8 cellular contexts compared by ENCODE assay signal in the genomic region with DNA sequence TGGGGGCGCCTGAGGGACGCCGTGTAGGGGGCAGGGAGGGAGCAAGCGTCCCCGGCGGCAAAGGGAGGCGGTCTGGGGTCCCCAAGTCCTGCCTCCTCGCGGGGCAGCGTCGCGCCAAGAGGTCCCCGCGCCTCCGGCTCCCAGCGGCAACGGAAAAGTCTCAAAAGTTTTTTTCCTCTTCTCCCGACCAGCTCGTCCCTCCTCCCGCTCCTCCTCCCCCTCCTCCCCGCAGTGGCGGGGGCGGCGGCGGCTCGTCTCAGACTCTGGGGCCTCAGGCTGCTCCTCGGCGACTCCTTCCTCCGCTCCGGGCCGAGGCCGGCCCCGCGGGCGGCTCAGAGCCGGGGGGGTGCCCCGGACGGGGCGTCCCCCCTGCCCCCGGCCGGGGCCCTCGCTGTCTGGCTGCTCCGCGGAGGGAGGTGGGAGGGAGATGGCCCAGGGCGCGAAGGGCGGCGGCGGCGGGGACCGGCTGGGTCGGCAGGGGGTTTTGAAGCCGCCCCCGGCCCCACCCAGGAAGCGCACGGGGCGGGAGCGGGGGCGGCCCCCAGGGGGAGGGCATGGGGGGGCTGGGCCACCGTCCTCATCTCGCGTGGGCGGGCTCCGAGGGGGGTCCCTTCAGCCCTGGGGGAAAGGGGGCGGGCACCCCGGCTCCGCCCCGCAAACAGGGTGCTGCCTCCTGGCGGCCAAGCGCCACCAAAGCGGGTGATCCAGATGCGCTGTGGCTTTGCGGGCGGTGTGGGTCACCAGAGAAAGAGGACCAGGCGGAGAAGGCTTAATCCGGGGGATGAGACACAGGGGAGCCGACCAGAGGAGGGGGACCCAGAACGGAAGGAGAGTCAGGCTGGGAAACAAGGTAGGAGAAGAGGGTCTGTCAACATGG. TPM values are rescaled to one million over a fixed set of nuclear protein-coding genes. Genes with fewer than 3 reads are reported as not detected.
DNase-seq lines count a peak whose midpoint lies in the region; ATAC-seq and TF ChIP-seq lines count a peak whose summit lies in the region.

Gene TGFB1 (minus strand): TSS at position 457 of the 877 bp plus-strand sequence. CDS start 878 bp downstream, outside the sequence.

- ATAC-seq in GM21576 (IDR thresholded peaks at IDR 0.05; ENCODE audit: unreplicated experiment): peak; percentile 43

- 2% methylated on average over 25 of the region's 78 CpGs for whole genome bisulfite sequencing in hepatocyte (ENCODE audit: low lambda C conversion rate, missing lambda C conversion rate)

- peak; percentile 47 for DNase-seq in DMS114 treated with DMSO at 0.1 percent for 48 hours (lab: John Stamatoyannopoulos, UW; ENCODE audit: unreplicated experiment)
- no peak for DNase-seq in LNCaP clone FGC (ENCODE audit: low read depth)
- peak; percentile 81 for DNase-seq in T1000 (lab: John Stamatoyannopoulos, UW)
- peak; percentile 40 for DNase-seq in astrocyte of the cerebellum (ENCODE audit: low read depth)
- DNase-seq in hepatocyte (ENCODE audit: low spot score): peak; percentile 92
- no peak for DNase-seq in retinal pigment epithelial cell (ENCODE audit: low read depth)
- DNase-seq in NCI-H187 treated with DMSO at 0.1 percent for 48 hours (lab: John Stamatoyannopoulos, UW): no peak

- H3K9me2 ChIP-seq in hepatocyte (replicated peaks; ENCODE audit: insufficient read depth): no peaks in the 10 kb centered on the region

- peaks cover 5% of the 10 kb centered on the region for H3K27me3 ChIP-seq in hepatocyte

- no peaks in the 10 kb centered on the region for H3K9me3 ChIP-seq in hepatocyte (ENCODE audit: low read depth)

- peak within 1 kb of the TSS; percentile 65 for H3K27ac ChIP-seq in hepatocyte

- peak within 1 kb of the TSS; percentile 2; the same call in 1 of the 2 replicates for H3K4me3 ChIP-seq in LNCaP clone FGC (ENCODE audit: low read depth, low read length)
- peak within 1 kb of the TSS; percentile 86 for H3K4me3 ChIP-seq in astrocyte of the cerebellum (ENCODE audit: low read depth, low read length)
- H3K4me3 ChIP-seq in hepatocyte: peak within 1 kb of the TSS; percentile 80
- H3K4me3 ChIP-seq in retinal pigment epithelial cell (ENCODE audit: low read length): peak within 1 kb of the TSS; percentile 73

- peaks cover 35% of the 10 kb centered on the region for H3K79me2 ChIP-seq in hepatocyte

- peaks cover 10% of the 10 kb centered on the region for H4K20me1 ChIP-seq in hepatocyte (ENCODE audit: insufficient read depth, poor library complexity, severe bottlenecking)

- no peaks in the 10 kb centered on the region for H3K36me3 ChIP-seq in hepatocyte (replicated peaks; ENCODE audit: insufficient read depth, low read depth)

- H2AFZ ChIP-seq in hepatocyte: peak within 1 kb of the TSS; percentile 73

- peak within 1 kb of the TSS; percentile 89 for H3K4me2 ChIP-seq in hepatocyte

- TF ChIP-seq CTCF in LNCaP clone FGC (IDR thresholded peaks at IDR 0.05; ENCODE audit: control insufficient read depth, extremely low read depth, insufficient read depth) (peak; percentile 52), astrocyte of the cerebellum (IDR thresholded peaks at IDR 0.05; ENCODE audit: low read depth, low read length, missing control alignments) (peak; percentile 87), hepatocyte (IDR thresholded peaks at IDR 0.05; ENCODE audit: poor library complexity) (peak; percentile 94), retinal pigment epithelial cell (conservative IDR thresholded peaks at IDR 0.05; ENCODE audit: low read depth, low read length) (peak; percentile 79)

- peaks cover 6% of the 10 kb centered on the region for H3K4me1 ChIP-seq in hepatocyte (ENCODE audit: insufficient read depth)

- in situ Hi-C loops in astrocyte of the cerebellum (cut with HindIII; ENCODE audit: low sequenced_read_pairs): no loop called here

RNA-seq across cellular contexts. Expression of gene TGFB1, which starts in this region (rescaled TPM):
- 15.7 and 17.1 TPM in 2 replicates for total RNA-seq in hepatocyte
- polyA plus RNA-seq in hepatocyte: 122 and 152 TPM in 2 replicates

Comparison
In these comparisons a context has a peak if more than half of its experiments do, and no peak if none do; other contexts are left out.
1. DNase-seq: peak in DMS114 treated with DMSO at 0.1 percent for 48 hours (single experiment), T1000 (single experiment), astrocyte of the cerebellum (single experiment) and hepatocyte (single experiment); none in LNCaP clone FGC (single experiment), retinal pigment epithelial cell (single experiment) and NCI-H187 treated with DMSO at 0.1 percent for 48 hours (single experiment).
2. H3K4me3 ChIP-seq: peak in every context shown above with its lines; median percentile 86 in astrocyte of the cerebellum; 80 in hepatocyte; 73 in retinal pigment epithelial cell; 2 in LNCaP clone FGC.
3. Peak in every context shown above with its lines, with median percentiles within 50 percentile points of each other: CTCF ChIP-seq.